1 cellular context compared by ENCODE assay signal in the genomic region with DNA sequence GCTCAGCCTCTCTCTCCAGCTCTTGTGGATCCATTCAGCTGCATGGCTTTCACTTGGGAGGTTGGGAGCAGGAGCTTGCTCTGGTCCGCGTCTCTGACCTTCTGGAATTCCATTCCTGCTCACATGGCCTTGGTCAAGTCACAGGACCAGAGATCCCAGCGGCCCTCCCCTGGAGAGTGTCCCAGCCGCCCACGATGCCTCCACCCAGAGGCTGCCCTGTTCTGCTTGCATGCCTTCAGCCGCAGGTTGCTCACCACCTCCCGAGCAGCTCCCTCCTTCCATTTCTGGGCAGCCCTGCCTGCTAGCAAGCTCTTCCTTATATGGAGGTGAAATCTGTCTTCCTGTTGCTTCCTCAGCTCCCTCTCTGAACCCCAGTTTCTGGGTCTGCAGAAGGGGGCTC.
TF ChIP-seq lines count a peak whose summit lies in the region.

No MANE protein-coding gene starts in this region.

TF ChIP-seq in H1, 55 proteins besides CTCF, POLR2A, EP300 and RAD21:
- 0 out of 2 replicates have a peak, but pooled peaks have one; percentile 45 for TF ChIP-seq SRF (IDR thresholded peaks at IDR 0.05; ENCODE audit: low read depth, low read length)
- no peak for TF ChIP-seq HDAC6 (IDR thresholded peaks at IDR 0.05; ENCODE audit: low read depth, low read length)
